In the genomic region with DNA sequence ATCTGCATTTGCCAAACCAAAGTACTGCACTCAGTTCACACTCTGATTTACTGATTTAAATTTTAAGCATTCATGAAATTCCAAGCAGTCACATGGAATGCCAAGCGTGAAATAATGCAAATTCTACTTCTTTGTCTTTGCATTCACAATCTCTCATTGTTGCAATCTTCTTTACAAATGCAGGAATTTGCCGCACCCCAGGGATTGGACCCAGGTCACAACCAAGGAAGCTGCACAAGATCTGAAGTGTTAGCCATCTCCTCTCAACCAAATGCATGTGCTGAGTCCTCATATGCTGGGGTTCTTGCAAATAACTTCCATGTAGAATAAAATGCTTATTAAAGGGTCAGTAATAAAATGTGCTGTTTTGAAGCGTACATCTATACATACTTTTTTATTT, we compare ENCODE assay signal across 14 cellular contexts.
"Had no signal": no experiment of that assay in that cellular context is flagged by ENCODE, and none has a peak within 500 bp of the region (broad histone marks: within the 10 kb centered on the region; RNA-seq: fewer than 3 reads in every experiment).

No MANE protein-coding gene starts in this region.

- H3K27ac Mint-ChIP-seq: activated naive CD4-positive, alpha-beta T cell treated with anti-CD3 and anti-CD28 coated beads, Interleukin-2, amount 50 U/mL, for 24 hours; naive thymus-derived CD8-positive, alpha-beta T cell had no signal

- H3K4me1 ChIP-seq: prostate gland, right lobe of liver, transverse colon had no signal

- H3K9me3 ChIP-seq: prostate gland, right lobe of liver, transverse colon had no signal

- H3K27me3 Mint-ChIP-seq: brain had no signal

- DNase-seq: activated CD4-positive, CD25-positive, alpha-beta regulatory T cell; glutamatergic neuron; naive thymus-derived CD8-positive, alpha-beta T cell; right lobe of liver; stimulated activated naive CD4-positive, alpha-beta T cell; substantia nigra; T-helper 1 cell; transverse colon had no signal

- H3K4me3 Mint-ChIP-seq: activated naive CD4-positive, alpha-beta T cell treated with anti-CD3 and anti-CD28 coated beads, Interleukin-2, amount 50 U/mL, for 24 hours; central memory CD8-positive, alpha-beta T cell; naive thymus-derived CD8-positive, alpha-beta T cell had no signal

- H3K9me3 Mint-ChIP-seq: activated naive CD4-positive, alpha-beta T cell treated with anti-CD3 and anti-CD28 coated beads, Interleukin-2, amount 50 U/mL, for 24 hours; central memory CD8-positive, alpha-beta T cell had no signal

- H3K36me3 ChIP-seq: prostate gland, right lobe of liver, transverse colon had no signal

- H3K4me1 Mint-ChIP-seq: activated naive CD4-positive, alpha-beta T cell treated with anti-CD3 and anti-CD28 coated beads, Interleukin-2, amount 50 U/mL, for 24 hours; central memory CD8-positive, alpha-beta T cell; naive thymus-derived CD8-positive, alpha-beta T cell had no signal

- H3K27ac ChIP-seq: prostate gland, right lobe of liver, transverse colon had no signal

- ATAC-seq: esophagus mucosa; naive thymus-derived CD8-positive, alpha-beta T cell; right lobe of liver had no signal

- H3K27me3 ChIP-seq: right lobe of liver, transverse colon had no signal

- H3K36me3 Mint-ChIP-seq: activated naive CD4-positive, alpha-beta T cell treated with anti-CD3 and anti-CD28 coated beads, Interleukin-2, amount 50 U/mL, for 24 hours; brain; naive thymus-derived CD8-positive, alpha-beta T cell had no signal

- H3K4me3 ChIP-seq: lung, prostate gland, right lobe of liver, transverse colon had no signal
